Comparison of ENCODE assay signal across 9 cellular contexts in the genomic region with DNA sequence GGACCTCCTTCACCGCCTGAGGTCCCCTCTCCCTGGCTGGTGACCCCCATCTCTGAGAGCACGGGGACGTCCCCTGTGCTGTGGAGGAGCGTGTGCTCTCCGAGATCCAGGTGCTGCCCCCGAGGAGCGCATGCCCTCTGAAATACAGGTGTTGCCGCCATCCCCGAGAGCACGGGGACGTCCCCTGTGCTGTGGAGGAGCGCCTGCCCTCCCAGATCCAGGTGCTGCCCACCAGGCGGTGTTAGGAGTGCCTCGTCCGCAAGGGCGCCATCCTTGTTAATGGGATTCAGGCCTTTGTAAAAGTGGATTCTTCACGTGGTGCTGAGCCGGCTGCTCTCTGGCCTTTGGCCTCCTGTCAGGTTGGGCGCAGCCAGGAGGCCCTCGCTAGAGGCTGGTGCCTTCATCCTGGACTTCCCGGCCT. TPM values are rescaled to one million over a fixed set of nuclear protein-coding genes. Genes with fewer than 3 reads are reported as not detected.
DNase-seq lines count a peak whose midpoint lies in the region; TF ChIP-seq lines count a peak whose summit lies in the region.
"Had no signal": no experiment of that assay in that cellular context is flagged by ENCODE, and none has a peak within 500 bp of the region (broad histone marks: within the 10 kb centered on the region; RNA-seq: fewer than 3 reads in every experiment).

No MANE protein-coding gene starts in this region.

- peak overlapping the region; percentile 7 for H3K4me2 ChIP-seq in hepatocyte

- no peaks in the 10 kb centered on the region for H3K9me3 ChIP-seq in hepatocyte (ENCODE audit: low read depth)
- no peaks in the 10 kb centered on the region for H3K9me3 ChIP-seq in tibial artery

- H3K36me3 ChIP-seq in hepatocyte (replicated peaks; ENCODE audit: insufficient read depth, low read depth): no peaks in the 10 kb centered on the region
- peaks cover 0 to 60% (median 24%) of the 10 kb centered on the region in 3 donors for H3K36me3 ChIP-seq in tibial artery

- H3K9me3 Mint-ChIP-seq in activated naive CD4-positive, alpha-beta T cell treated with anti-CD3 and anti-CD28 coated beads, Interleukin-2, amount 50 U/mL, for 24 hours: no peaks in the 10 kb centered on the region
- H3K9me3 Mint-ChIP-seq in IgD-negative memory B cell: no peaks in the 10 kb centered on the region
- H3K9me3 Mint-ChIP-seq: CD4-positive, alpha-beta memory T cell had no signal

- no peaks in the 10 kb centered on the region for H3K9me2 ChIP-seq in hepatocyte (replicated peaks; ENCODE audit: insufficient read depth)

- H3K27me3 ChIP-seq in hepatocyte (no peaks in the 10 kb centered on the region), tibial artery (no peaks in the 10 kb centered on the region)

- H3K4me3 ChIP-seq in hepatocyte (no peak overlapping the region), tibial artery (peak overlapping the region; percentile 8 to 34)

- H3K4me1 Mint-ChIP-seq in activated naive CD4-positive, alpha-beta T cell treated with anti-CD3 and anti-CD28 coated beads, Interleukin-2, amount 50 U/mL, for 24 hours: no peaks in the 10 kb centered on the region
- no peaks in the 10 kb centered on the region for H3K4me1 Mint-ChIP-seq in IgD-negative memory B cell

- peak overlapping the region; percentile 42 for H3K27ac Mint-ChIP-seq in activated naive CD4-positive, alpha-beta T cell treated with anti-CD3 and anti-CD28 coated beads, Interleukin-2, amount 50 U/mL, for 24 hours
- H3K27ac Mint-ChIP-seq in IgD-negative memory B cell: peak overlapping the region; percentile 40 to 76 (median 64)

- no peaks in the 10 kb centered on the region for H3K4me1 ChIP-seq in hepatocyte (ENCODE audit: insufficient read depth)
- peaks cover 0 to 8% (median 5%) of the 10 kb centered on the region in 4 donors for H3K4me1 ChIP-seq in tibial artery

- H3K79me2 ChIP-seq in hepatocyte: no peaks in the 10 kb centered on the region

- WGBS in hepatocyte (ENCODE audit: low lambda C conversion rate, missing lambda C conversion rate): 76% methylated on average over 19 of the region's 21 CpGs

- no peak overlapping the region for H2AFZ ChIP-seq in hepatocyte

- TF ChIP-seq CTCF in hepatocyte (IDR thresholded peaks at IDR 0.05; ENCODE audit: poor library complexity) (no peak), tibial artery (IDR thresholded peaks at IDR 0.05) (no peak)

- no peaks in the 10 kb centered on the region for H3K36me3 Mint-ChIP-seq in activated naive CD4-positive, alpha-beta T cell treated with anti-CD3 and anti-CD28 coated beads, Interleukin-2, amount 50 U/mL, for 24 hours
- H3K36me3 Mint-ChIP-seq in IgD-negative memory B cell: no peaks in the 10 kb centered on the region

- DNase-seq in activated naive CD4-positive, alpha-beta T cell treated with anti-CD3 and anti-CD28 coated beads, Interleukin-2, amount 50 U/mL, for 16 hours: no peak
- DNase-seq in hepatocyte (ENCODE audit: low spot score) (no peak), tibial artery (no peak), NCI-H2107 (lab: John Stamatoyannopoulos, UW) (no peak), SW480 (ENCODE audit: low spot score) (no peak), GOT3 (lab: John Stamatoyannopoulos, UW) (no peak)

- H3K27me3 Mint-ChIP-seq in activated naive CD4-positive, alpha-beta T cell treated with anti-CD3 and anti-CD28 coated beads, Interleukin-2, amount 50 U/mL, for 24 hours: no peaks in the 10 kb centered on the region
- H3K27me3 Mint-ChIP-seq in IgD-negative memory B cell: no peaks in the 10 kb centered on the region
- H3K27me3 Mint-ChIP-seq: CD4-positive, alpha-beta memory T cell had no signal

- intact Hi-C loops in tibial artery (cut with DNase I; ENCODE audit: low total_unique reads): loop anchor here (1.0 to 5.0 kb wide), 2 partner anchors 258 to 461 kb away; no protein-coding TSS in a partner anchor

- H4K20me1 ChIP-seq in hepatocyte (ENCODE audit: insufficient read depth, poor library complexity, severe bottlenecking): no peaks in the 10 kb centered on the region

- H3K27ac ChIP-seq in hepatocyte: no peak overlapping the region
- no peak overlapping the region for H3K27ac ChIP-seq in tibial artery

- H3K4me3 Mint-ChIP-seq in activated naive CD4-positive, alpha-beta T cell treated with anti-CD3 and anti-CD28 coated beads, Interleukin-2, amount 50 U/mL, for 24 hours: no peak overlapping the region
- H3K4me3 Mint-ChIP-seq in IgD-negative memory B cell: peak overlapping the region; percentile 3 to 75 (median 40)

RNA-seq across cellular contexts. Expression of a gene that starts 10.1 kb away (rescaled TPM):
- polyA plus RNA-seq in IgD-negative memory B cell (31.2 TPM), hepatocyte (30.6 and 31.8 TPM in 2 replicates)
- total RNA-seq in hepatocyte: 7.1 and 8.9 TPM in 2 replicates

RNA-seq across cellular contexts. Expression of a gene that starts 10.2 kb away (rescaled TPM):
- polyA plus RNA-seq in IgD-negative memory B cell: 8.9 TPM
- 5.8 and 6.8 TPM in 2 replicates for total RNA-seq in hepatocyte
- 16.1 and 24.3 TPM in 2 replicates for polyA plus RNA-seq in hepatocyte
